In the genomic region with DNA sequence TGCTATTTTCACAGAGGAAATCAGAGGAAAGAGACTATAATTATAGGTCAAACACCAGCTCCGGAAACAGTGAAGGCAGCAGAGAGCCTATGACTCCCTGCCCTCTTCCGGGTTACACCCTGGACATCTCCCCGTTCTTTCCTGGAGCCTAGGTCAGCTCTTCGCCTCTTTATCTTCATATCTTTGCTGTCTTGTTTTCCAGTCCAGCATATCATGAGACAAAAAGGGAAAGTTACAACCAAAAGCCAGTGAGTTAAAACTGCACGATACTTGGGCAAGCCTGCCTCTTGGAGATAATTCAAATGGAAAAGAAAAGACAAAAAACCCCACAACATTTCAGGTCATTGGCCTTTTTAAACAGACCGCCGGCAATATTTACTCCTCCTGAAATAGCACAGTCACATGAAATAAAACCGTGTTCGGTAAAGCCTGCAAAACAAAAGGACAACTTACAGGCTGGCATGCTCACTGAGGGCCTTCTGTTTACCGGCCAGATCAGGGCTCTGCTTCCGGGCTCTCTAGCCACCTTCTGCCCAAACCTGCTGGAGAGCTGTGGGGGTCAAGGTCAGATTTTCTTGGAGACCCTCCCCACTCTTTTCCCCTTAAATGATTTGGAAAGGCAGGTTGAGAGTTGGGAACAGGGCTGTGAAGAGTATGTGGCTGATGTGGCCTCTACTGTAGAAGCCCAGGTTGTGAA, we compare ENCODE assay signal across 9 cellular contexts. TPM values are rescaled to one million over a fixed set of nuclear protein-coding genes. Genes with fewer than 3 reads are reported as not detected.
DNase-seq lines count a peak whose midpoint lies in the region; ATAC-seq and FAIRE-seq lines count a peak whose summit lies in the region.
"Had no signal": no experiment of that assay in that cellular context is flagged by ENCODE, and none has a peak within 500 bp of the region (broad histone marks: within the 10 kb centered on the region; RNA-seq: fewer than 3 reads in every experiment).

No MANE protein-coding gene starts in this region.

- H3K36me3 ChIP-seq in subcutaneous abdominal adipose tissue (ENCODE audit: control insufficient read depth in 5 of 5, insufficient read depth in 5 of 5, low read length in 5 of 5) = no peaks in the 10 kb centered on the region

- no peaks in the 10 kb centered on the region for H3K36me3 Mint-ChIP-seq in activated T-helper 17 cell treated with anti-CD3 and anti-CD28 coated beads, Interleukin-2, amount 50 U/mL, for 72 hours (ENCODE audit: low read depth)

- no peak for ATAC-seq in activated T-helper 17 cell treated with anti-CD3 and anti-CD28 coated beads, Interleukin-2, amount 50 U/mL, for 72 hours (replicated peaks)

- H3K9ac ChIP-seq in subcutaneous abdominal adipose tissue (ENCODE audit: low read length in 5 of 5) = peak overlapping the region in 2 of 5 donors; percentile 9 to 19

- no peaks in the 10 kb centered on the region for H3K4me1 Mint-ChIP-seq in activated T-helper 17 cell treated with anti-CD3 and anti-CD28 coated beads, Interleukin-2, amount 50 U/mL, for 72 hours

- H3K27ac Mint-ChIP-seq in activated T-helper 17 cell treated with anti-CD3 and anti-CD28 coated beads, Interleukin-2, amount 50 U/mL, for 72 hours = peak overlapping the region; percentile 39

- DNase-seq in NCI-H2029 (lab: John Stamatoyannopoulos, UW) (peak; percentile 16), NCI-H2029 treated with DMSO at 0.1 percent for 48 hours (lab: John Stamatoyannopoulos, UW) (no peak), inferior parietal cortex (ENCODE audit: extremely low spot score) (peak; percentile 40), AG08396 (ENCODE audit: low spot score) (no peak), RCC 7860 (ENCODE audit: low spot score) (no peak)
- DNase-seq in stimulated activated CD4-positive, alpha-beta T cell treated with anti-CD3 and anti-CD28 coated beads, Interleukin-2, amount 100 ng/mL, for 48 hours = no peak
- DNase-seq: NCI-H510A had no signal

- no peaks in the 10 kb centered on the region for H3K9me3 ChIP-seq in subcutaneous abdominal adipose tissue (ENCODE audit: control insufficient read depth in 5 of 5, low read length in 5 of 5)

- no peaks in the 10 kb centered on the region for H3K27me3 Mint-ChIP-seq in activated T-helper 17 cell treated with anti-CD3 and anti-CD28 coated beads, Interleukin-2, amount 50 U/mL, for 72 hours

- no peak for FAIRE-seq in RCC 7860 (lab: Jason Lieb, UNC)

- H3K4me1 ChIP-seq in subcutaneous abdominal adipose tissue (ENCODE audit: control insufficient read depth in 5 of 5, insufficient read depth in 5 of 5, low read length in 5 of 5) = peaks cover 3 to 41% (median 32%) of the 10 kb centered on the region in 5 donors

- H3K4me3 Mint-ChIP-seq in activated T-helper 17 cell treated with anti-CD3 and anti-CD28 coated beads, Interleukin-2, amount 50 U/mL, for 72 hours = peak overlapping the region; percentile 59

- H3K27ac ChIP-seq in subcutaneous abdominal adipose tissue (ENCODE audit: low read depth, low read length) = peak overlapping the region; percentile 63

- no peaks in the 10 kb centered on the region for H3K27me3 ChIP-seq in subcutaneous abdominal adipose tissue (ENCODE audit: control insufficient read depth in 5 of 5, insufficient read depth in 4 of 5, low read length in 5 of 5)

- peak overlapping the region in 3 of 5 donors; percentile 2 to 33 (median 5) for H3K4me3 ChIP-seq in subcutaneous abdominal adipose tissue (ENCODE audit: low read depth in 1 of 5, low read length in 5 of 5)

- no peaks in the 10 kb centered on the region for H3K9me3 Mint-ChIP-seq in activated T-helper 17 cell treated with anti-CD3 and anti-CD28 coated beads, Interleukin-2, amount 50 U/mL, for 72 hours

RNA-seq across cellular contexts. Expression of a gene that starts 42.8 kb away (rescaled TPM):
- 10 to 100 TPM; 33.6 to 34.9 TPM for total RNA-seq in activated T-helper 17 cell treated with anti-CD3 and anti-CD28 coated beads, Interleukin-2, amount 50 U/mL, for 72 hours

Comparison
In these comparisons a context has a peak if more than half of its experiments do, and no peak if none do; other contexts are left out.
1. DNase-seq: peak in NCI-H2029 (single experiment) and inferior parietal cortex (single experiment); none in NCI-H2029 treated with DMSO at 0.1 percent for 48 hours (single experiment), stimulated activated CD4-positive, alpha-beta T cell treated with anti-CD3 and anti-CD28 coated beads, Interleukin-2, amount 100 ng/mL, for 48 hours (0 of 2), AG08396 (single experiment) and RCC 7860 (single experiment).